ENCODE assay signal across 8 cellular contexts in the genomic region with DNA sequence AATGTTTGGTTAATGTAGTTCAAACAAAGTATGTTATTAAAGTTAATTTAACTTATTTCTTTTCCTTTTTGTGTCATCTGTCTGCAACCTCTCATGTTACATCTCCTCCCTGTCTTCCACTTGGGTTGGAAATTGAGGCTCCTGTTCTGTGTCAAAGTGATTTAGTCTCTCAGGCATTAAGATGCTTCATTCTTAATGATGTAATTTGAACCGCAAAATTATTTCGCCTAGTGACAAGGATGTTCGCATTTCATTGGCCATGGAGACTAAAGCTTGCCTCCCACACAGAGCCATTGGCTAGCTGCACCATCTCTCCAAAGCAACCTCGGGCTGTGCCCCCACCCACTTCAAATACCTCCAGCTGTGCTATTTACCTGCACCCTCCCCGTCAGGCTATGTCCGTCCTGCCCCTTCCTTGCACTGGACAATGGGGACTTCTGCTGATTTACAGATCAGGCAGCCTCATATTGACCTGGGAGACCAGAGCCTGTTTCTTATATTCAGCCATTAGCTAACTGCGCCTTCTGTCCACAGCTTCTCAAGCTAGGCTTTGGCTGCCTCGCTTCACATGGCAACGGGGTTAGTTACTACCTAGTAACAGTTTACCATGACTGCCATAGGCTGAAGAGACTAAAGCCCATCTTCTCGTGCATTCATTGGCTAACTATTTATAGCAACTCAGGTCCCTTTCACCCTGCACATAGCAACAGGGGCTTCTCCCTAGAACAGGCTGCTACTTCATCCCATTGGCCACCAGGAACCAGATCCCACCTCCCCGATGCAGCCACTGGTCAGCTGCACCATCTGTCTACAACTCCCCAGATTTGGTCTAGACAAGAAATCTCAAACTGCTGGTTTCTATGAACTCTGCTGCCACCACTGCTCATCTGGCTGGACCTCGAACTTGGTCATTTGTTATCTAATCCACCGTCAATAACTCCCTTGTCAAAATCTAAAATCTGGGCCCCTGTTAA. TPM values are rescaled to one million over a fixed set of nuclear protein-coding genes. Genes with fewer than 3 reads are reported as not detected.
DNase-seq lines count a peak whose midpoint lies in the region; ATAC-seq, FAIRE-seq and TF ChIP-seq lines count a peak whose summit lies in the region.

No MANE protein-coding gene starts in this region.

- H2BK120ac ChIP-seq in H1 (replicated peaks; ENCODE audit: low read depth, low read length) = no peak overlapping the region

- H4K91ac ChIP-seq in H1 (replicated peaks; ENCODE audit: insufficient read length, low read length) = no peak overlapping the region

- peak overlapping the region; percentile 88 for H4K8ac ChIP-seq in H1 (ENCODE audit: extremely low read depth, insufficient read depth, low read length)

- peak overlapping the region; percentile 91; the same call in 1 of the 2 replicates for H3K18ac ChIP-seq in H1 (ENCODE audit: extremely low read depth, low read length)

- H3K14ac ChIP-seq in H1 (ENCODE audit: insufficient read length) = no peak overlapping the region

- no peaks in the 10 kb centered on the region for H3K36me3 ChIP-seq in H1 (ENCODE audit: control insufficient read depth in 2 of 4, insufficient read depth in 4 of 4, low read length in 3 of 4)
- H3K36me3 ChIP-seq in liver (ENCODE audit: control insufficient read depth in 4 of 4, insufficient read depth in 3 of 4, low read depth in 1 of 4, low read length in 3 of 4) = no peaks in the 10 kb centered on the region

- no peak overlapping the region for H2BK15ac ChIP-seq in H1 (ENCODE audit: low read length)

- FAIRE-seq in H1 (lab: Jason Lieb, UNC) = peak; percentile 100

- peaks cover 23% of the 10 kb centered on the region for H3K4me1 Mint-ChIP-seq in HFFc6 (ENCODE audit: low read depth)

- H3K27ac ChIP-seq in H1 (ENCODE audit: low read depth, low read length) = peak overlapping the region; percentile 95
- H3K27ac ChIP-seq in liver (ENCODE audit: low read depth in 1 of 2, low read length in 2 of 2) = peak overlapping the region; percentile 42 to 70

- H3K23ac ChIP-seq in H1 (ENCODE audit: insufficient read length) = no peak overlapping the region

- TF ChIP-seq POLR2A in H1 (IDR thresholded peaks at IDR 0.05; ENCODE audit: control extremely low read depth in 1 of 2, low read depth in 2 of 2, low read length in 2 of 2) = peak in 1 of 2 experiments; percentile 48; a peak in 1 of 3 replicates

- H3K27me3 ChIP-seq in H1 (replicated peaks in 1 of 4; ENCODE audit: control insufficient read depth in 3 of 4, extremely low read depth in 1 of 4, insufficient read depth in 3 of 4, low read length in 3 of 4) = no peaks in the 10 kb centered on the region
- H3K27me3 ChIP-seq in liver (ENCODE audit: control insufficient read depth in 4 of 4, insufficient read depth in 4 of 4, low read length in 3 of 4) = no peaks in the 10 kb centered on the region

- peak overlapping the region; percentile 86 for H3K27ac Mint-ChIP-seq in HFFc6

- no peaks in the 10 kb centered on the region for H4K20me1 ChIP-seq in H1 (replicated peaks in 1 of 2; ENCODE audit: control insufficient read depth in 1 of 2, insufficient read depth in 2 of 2, low read length in 2 of 2)

- DNase-seq in A172 (ENCODE audit: low spot score) (peak; percentile 96), GM10266 (ENCODE audit: extremely low spot score) (peak; percentile 82), HFFc6 (peak; percentile 89), NCI-H1105 (lab: John Stamatoyannopoulos, UW) (peak; percentile 86), SW480 (ENCODE audit: low spot score) (peak; percentile 71), H1 (ENCODE audit: low read depth in 1 of 2, low spot score in 2 of 2) (peak; percentile 62 to 81)
- DNase-seq in stimulated activated naive CD8-positive, alpha-beta T cell treated with anti-CD3 and anti-CD28 coated beads, Interleukin-15, Interleukin-2, amounts not matched to agents 100 U/mL and 50 U/mL, for 24 hours = peak; percentile 23

- H2BK5ac ChIP-seq in H1 (ENCODE audit: low read depth, low read length) = peak overlapping the region; percentile 63; the same call in 1 of the 2 replicates

- no peak overlapping the region; the same call in 1 of the 2 replicates for H2AK5ac ChIP-seq in H1 (ENCODE audit: low read depth, low read length)

- no peaks in the 10 kb centered on the region for H3K9me3 ChIP-seq in H1 (ENCODE audit: insufficient read depth in 2 of 2, low read depth in 1 of 2, low read length in 1 of 2)
- H3K9me3 ChIP-seq in liver (ENCODE audit: control insufficient read depth in 4 of 4, low read length in 3 of 4) = no peaks in the 10 kb centered on the region

- peak; percentile 62 for ATAC-seq in stimulated activated naive CD8-positive, alpha-beta T cell treated with anti-CD3 and anti-CD28 coated beads, Interleukin-15, Interleukin-2, amounts not matched to agents 100 U/mL and 50 U/mL, for 24 hours

- TF ChIP-seq EP300 in H1 (IDR thresholded peaks at IDR 0.05; ENCODE audit: borderline replicate concordance in 1 of 2, low read depth in 2 of 2, low read length in 2 of 2) = no peak

- WGBS in H1 (ENCODE audit: extremely low coverage in 1 of 2, insufficient coverage in 1 of 2, insufficient read length in 1 of 2, insufficient replicate concordance in 2 of 2, low coverage in 1 of 2, low lambda C conversion rate in 2 of 2, missing lambda C conversion rate in 1 of 2), 2 experiments = 4% methylated on average over 13 of the region's 13 CpGs; no CpG with 5 or more reads in 1 of the 2 experiments
- 18% methylated on average over 13 of the region's 13 CpGs for WGBS in liver

- H3K9ac ChIP-seq in H1 (replicated peaks in 1 of 4; ENCODE audit: extremely low read depth in 1 of 4, low read depth in 3 of 4, low read length in 3 of 4) (peak overlapping the region in 3 of 4 experiments; percentile 72 to 85 (median 79); a peak in 6 of 7 replicates), liver (ENCODE audit: low read depth in 1 of 2, low read length in 2 of 2) (peak overlapping the region in 1 of 2 donors; percentile 59)

- H3K4me1 ChIP-seq in H1 (replicated peaks in 1 of 4; ENCODE audit: control insufficient read depth in 3 of 4, insufficient read depth in 4 of 4, low read length in 3 of 4) (no peaks in the 10 kb centered on the region), liver (ENCODE audit: control insufficient read depth in 4 of 4, insufficient read depth in 4 of 4, low read length in 3 of 4) (peaks cover 0 to 2% (median 0%) of the 10 kb centered on the region in 4 donors)

- H3K79me2 ChIP-seq in H1 (ENCODE audit: control insufficient read depth in 1 of 2, insufficient read depth in 2 of 2, low read length in 2 of 2) = no peaks in the 10 kb centered on the region

- no peak overlapping the region for H2BK20ac ChIP-seq in H1 (ENCODE audit: low read length)

- H3K4ac ChIP-seq in H1 (replicated peaks; ENCODE audit: insufficient read length, low read depth, low read length) = no peak overlapping the region

- no peaks in the 10 kb centered on the region for H3K79me1 ChIP-seq in H1 (ENCODE audit: low read depth, low read length)

- peak overlapping the region; percentile 94; the same call in 1 of the 2 replicates for H2BK12ac ChIP-seq in H1 (ENCODE audit: low read depth, low read length)

- H3K4me2 ChIP-seq in H1 (ENCODE audit: insufficient read depth in 1 of 2, low read depth in 2 of 2, low read length in 2 of 2) = peak overlapping the region; percentile 70 to 88

- no peak overlapping the region for H3K56ac ChIP-seq in H1 (replicated peaks; ENCODE audit: insufficient read length, low read depth, low read length)

- H3K27me3 Mint-ChIP-seq in HFFc6 (ENCODE audit: insufficient read depth) = no peaks in the 10 kb centered on the region; the same call in 1 of the 2 replicates

- TF ChIP-seq RAD21 in H1 (IDR thresholded peaks at IDR 0.05 in 1 of 2, conservative IDR thresholded peaks at IDR 0.05 in 1 of 2; ENCODE audit: low read depth in 2 of 2, low read length in 2 of 2) (peak; percentile 39 to 41; a peak in 3 of 4 replicates), liver (IDR thresholded peaks at IDR 0.05) (no peak)

- POLR2A ChIA-PET in H1 (lab: Charles Lee; ENCODE audit: partially characterized antibody) = interaction anchor here (0.5 to 2.8 kb wide), 9 partner anchors 13 to 167 kb away, joined by 3 to 16 read pairs (median 4); no protein-coding TSS in a partner anchor

- H3K4me3 Mint-ChIP-seq in HFFc6 = peak overlapping the region; percentile 76

- H4K5ac ChIP-seq in H1 (ENCODE audit: insufficient read length, low read depth, low read length) = peak overlapping the region; percentile 82

- no peak overlapping the region for H2AFZ ChIP-seq in H1 (ENCODE audit: low read length)

- CTCF ChIA-PET in H1 (lab: Charles Lee; ENCODE audit: partially characterized antibody) = interaction anchor here (0.5 to 1.2 kb wide), 6 partner anchors 9 to 708 kb away, joined by 3 to 6 read pairs (median 3); no protein-coding TSS in a partner anchor

- H3K9me3 Mint-ChIP-seq in HFFc6 = no peaks in the 10 kb centered on the region

- H3K4me3 ChIP-seq in H1 (ENCODE audit: extremely low read depth in 1 of 4, insufficient read depth in 2 of 4, low read depth in 3 of 4, low read length in 4 of 4) (peak overlapping the region; percentile 52 to 61 (median 54); a peak in 7 of 8 replicates), liver (ENCODE audit: low read depth in 1 of 3, low read length in 3 of 3) (peak overlapping the region in 1 of 3 donors; percentile 19)

- H3K36me3 Mint-ChIP-seq in HFFc6 (ENCODE audit: low read depth) = no peaks in the 10 kb centered on the region

- TF ChIP-seq CTCF in GM10266 (IDR thresholded peaks at IDR 0.05; ENCODE audit: control insufficient read depth, insufficient read depth, low read depth, missing control alignments) (peak; percentile 25), HFFc6 (IDR thresholded peaks at IDR 0.05) (0 out of 2 replicates have a peak, but pooled peaks have one; percentile 10), H1 (IDR thresholded peaks at IDR 0.05; ENCODE audit: control extremely low read depth in 1 of 3, insufficient read depth in 1 of 3, low read depth in 1 of 3, low read length in 3 of 3) (peak in 1 of 3 experiments; percentile 26; a peak in 1 of 4 replicates), liver (IDR thresholded peaks at IDR 0.05; ENCODE audit: low read depth, low read length, missing input control) (no peak)

- H3K23me2 ChIP-seq in H1 (ENCODE audit: low read depth, low read length) = peaks cover 3% of the 10 kb centered on the region; the same call in 1 of the 2 replicates

TF ChIP-seq in liver, 16 proteins besides CTCF, POLR2A, EP300 and RAD21 (continues in another document):
- TF ChIP-seq SP1 (IDR thresholded peaks at IDR 0.05) = peak; percentile 60

RNA-seq across cellular contexts. Expression of a gene that starts 8.6 kb away (rescaled TPM):
- not detected in 2 replicates for total RNA-seq in A172 (2014; rRNA removed; shearing (Covaris generic))
- not detected for total RNA-seq in HFFc6 (2021; fragmentation: NEBNext Ultra II Directional; extraction: Animal tissue kit (Norgen Biotek cat#: 25700))
- 2.0 and 2.2 TPM in 2 replicates for total RNA-seq in H1 (2021; fragmentation: NEBNext Ultra II Directional; extraction: Animal tissue kit (Norgen Biotek cat#: 25700))
- polyA plus RNA-seq in H1 (2011; rRNA removed) (0.47 and 0.67 TPM in 2 replicates), liver (not detected)
- polyA plus RNA-seq in H1 (2011; cell fraction: cytosol; rRNA removed) = 0.85 TPM
- polyA plus RNA-seq in H1 (2011; cell fraction: nucleus; rRNA removed) = 0.81 TPM
- 0.81 to 1.4 TPM (median 0.91 TPM) in 4 replicates for polyA plus RNA-seq in H1 (2012, experiment 1 of 2)
- 0.14 TPM for polyA plus RNA-seq in H1 (2012, experiment 2 of 2)
- polyA plus RNA-seq in H1 (2013, experiment 1 of 2) = 0.71 TPM
- 0.74 TPM for polyA plus RNA-seq in H1 (2013, experiment 2 of 2)
- 2.6 and 3.1 TPM in 2 replicates for polyA minus RNA-seq in H1 (2011; rRNA and poly(A)+ RNA removed)
- 0.44 TPM for polyA minus RNA-seq in H1 (2011; cell fraction: cytosol; rRNA and poly(A)+ RNA removed)
- 1.7 TPM for polyA minus RNA-seq in H1 (2011; cell fraction: nucleus; rRNA and poly(A)+ RNA removed)
- total RNA-seq in liver = under 1 TPM in 1 of 2 donors, not detected in 1; 0.05 TPM

Comparison
In these comparisons a context has a peak if more than half of its experiments do, and no peak if none do; other contexts are left out.
1. DNase-seq: peak in every context shown above with its lines; median percentile 96 in A172; 89 in HFFc6; 86 in NCI-H1105; 82 in GM10266; 72 in H1; 71 in SW480; 23 in stimulated activated naive CD8-positive, alpha-beta T cell treated with anti-CD3 and anti-CD28 coated beads, Interleukin-15, Interleukin-2, amounts not matched to agents 100 U/mL and 50 U/mL, for 24 hours.